In genomic region chr1:55215194-55216021, GRCh38 we compare ENCODE assay signal across 1 cellular context.
TF ChIP-seq lines count a peak whose summit lies in the region.

A gene with protein sequence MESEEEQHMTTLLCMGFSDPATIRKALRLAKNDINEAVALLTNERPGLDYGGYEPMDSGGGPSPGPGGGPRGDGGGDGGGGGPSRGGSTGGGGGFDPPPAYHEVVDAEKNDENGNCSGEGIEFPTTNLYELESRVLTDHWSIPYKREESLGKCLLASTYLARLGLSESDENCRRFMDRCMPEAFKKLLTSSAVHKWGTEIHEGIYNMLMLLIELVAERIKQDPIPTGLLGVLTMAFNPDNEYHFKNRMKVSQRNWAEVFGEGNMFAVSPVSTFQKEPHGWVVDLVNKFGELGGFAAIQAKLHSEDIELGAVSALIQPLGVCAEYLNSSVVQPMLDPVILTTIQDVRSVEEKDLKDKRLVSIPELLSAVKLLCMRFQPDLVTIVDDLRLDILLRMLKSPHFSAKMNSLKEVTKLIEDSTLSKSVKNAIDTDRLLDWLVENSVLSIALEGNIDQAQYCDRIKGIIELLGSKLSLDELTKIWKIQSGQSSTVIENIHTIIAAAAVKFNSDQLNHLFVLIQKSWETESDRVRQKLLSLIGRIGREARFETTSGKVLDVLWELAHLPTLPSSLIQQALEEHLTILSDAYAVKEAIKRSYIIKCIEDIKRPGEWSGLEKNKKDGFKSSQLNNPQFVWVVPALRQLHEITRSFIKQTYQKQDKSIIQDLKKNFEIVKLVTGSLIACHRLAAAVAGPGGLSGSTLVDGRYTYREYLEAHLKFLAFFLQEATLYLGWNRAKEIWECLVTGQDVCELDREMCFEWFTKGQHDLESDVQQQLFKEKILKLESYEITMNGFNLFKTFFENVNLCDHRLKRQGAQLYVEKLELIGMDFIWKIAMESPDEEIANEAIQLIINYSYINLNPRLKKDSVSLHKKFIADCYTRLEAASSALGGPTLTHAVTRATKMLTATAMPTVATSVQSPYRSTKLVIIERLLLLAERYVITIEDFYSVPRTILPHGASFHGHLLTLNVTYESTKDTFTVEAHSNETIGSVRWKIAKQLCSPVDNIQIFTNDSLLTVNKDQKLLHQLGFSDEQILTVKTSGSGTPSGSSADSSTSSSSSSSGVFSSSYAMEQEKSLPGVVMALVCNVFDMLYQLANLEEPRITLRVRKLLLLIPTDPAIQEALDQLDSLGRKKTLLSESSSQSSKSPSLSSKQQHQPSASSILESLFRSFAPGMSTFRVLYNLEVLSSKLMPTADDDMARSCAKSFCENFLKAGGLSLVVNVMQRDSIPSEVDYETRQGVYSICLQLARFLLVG (N-terminal part only) (minus strand): TSS chr1:55215364. CDS start chr1:55215113, 251 bp downstream.

TF ChIP-seq in GM12878, 131 proteins besides CTCF, POLR2A, EP300 and RAD21 (continued from another document):
- no peak for TF ChIP-seq ZNF384 (IDR thresholded peaks at IDR 0.05; ENCODE audit: borderline replicate concordance, low read depth, low read length)
TF ChIP-seq in GM12878: peak in this region for 41.
